1 cellular context compared by ENCODE assay signal in the genomic region with DNA sequence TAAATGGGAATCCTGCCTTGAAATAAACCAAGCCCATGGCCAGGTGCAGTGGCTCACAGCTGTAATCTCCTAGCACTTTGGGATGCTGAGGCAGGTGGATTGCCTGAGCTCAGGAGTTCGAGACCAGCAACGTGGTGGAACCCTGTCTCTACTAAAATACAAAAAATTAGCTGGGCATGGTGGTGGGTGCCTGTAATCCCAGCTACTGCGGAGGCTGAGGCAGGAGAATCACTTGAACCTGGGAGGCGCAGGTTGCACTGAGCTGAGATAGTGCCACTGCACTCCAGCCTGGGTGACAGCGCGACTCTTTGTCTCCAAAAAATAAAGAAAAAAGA.
TF ChIP-seq lines count a peak whose summit lies in the region.

No MANE protein-coding gene starts in this region.

TF ChIP-seq in A549, 52 proteins besides CTCF, POLR2A, EP300 and RAD21:
- TF ChIP-seq TFCP2L1 (CRISPR knock-in tag; IDR thresholded peaks at IDR 0.05) = peak; percentile 4; the same call in 1 of the 2 replicates
- TF ChIP-seq HDAC2 (IDR thresholded peaks at IDR 0.05) = 0 out of 2 replicates have a peak, but pooled peaks have one; percentile 25
- peak; percentile 57; the same call in 1 of the 2 replicates for TF ChIP-seq HEYL (CRISPR knock-in tag; IDR thresholded peaks at IDR 0.05)
- TF ChIP-seq, protein P1, sequence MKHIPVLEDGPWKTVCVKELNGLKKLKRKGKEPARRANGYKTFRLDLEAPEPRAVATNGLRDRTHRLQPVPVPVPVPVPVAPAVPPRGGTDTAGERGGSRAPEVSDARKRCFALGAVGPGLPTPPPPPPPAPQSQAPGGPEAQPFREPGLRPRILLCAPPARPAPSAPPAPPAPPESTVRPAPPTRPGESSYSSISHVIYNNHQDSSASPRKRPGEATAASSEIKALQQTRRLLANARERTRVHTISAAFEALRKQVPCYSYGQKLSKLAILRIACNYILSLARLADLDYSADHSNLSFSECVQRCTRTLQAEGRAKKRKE (CRISPR knock-in tag; IDR thresholded peaks at IDR 0.05; ENCODE audit: low read depth) = 0 out of 2 replicates have a peak, but pooled peaks have one; percentile 47
- TF ChIP-seq HOXA7 (CRISPR knock-in tag; IDR thresholded peaks at IDR 0.05) = peak; percentile 41; the same call in 1 of the 2 replicates
